In genomic region chr2:30910686-30911085, GRCh38 we compare ENCODE assay signal across 27 cellular contexts.
"Had no signal": no experiment of that assay in that cellular context is flagged by ENCODE, and none has a peak within 500 bp of the region (broad histone marks: within the 10 kb centered on the region; RNA-seq: fewer than 3 reads in every experiment).

No MANE protein-coding gene starts in this region.

- H3K9me3 Mint-ChIP-seq: activated CD4-positive, alpha-beta memory T cell treated with anti-CD3 and anti-CD28 coated beads for 36 hours; activated CD4-positive, alpha-beta T cell treated with anti-CD3 and anti-CD28 coated beads, Interleukin-2, amount 10 ng/mL, durations not matched to agents 24 days and 14 days; activated T-helper 1 cell treated with anti-CD3 and anti-CD28 coated beads, Interleukin-12 subunit alpha, Interleukin-12 subunit beta, Interleukin-2, Interleukin-4 antibody, amounts not matched to agents 30 ng/mL and 10 ng/mL and 1 ng/mL, durations not matched to agents 14 hours and 24 hours and 36 hours; activated T-helper 2 cell treated with anti-CD3 and anti-CD28 coated beads, Interferon-gamma antibody, Interleukin-2, Interleukin-4, amounts not matched to agents 10 μg/mL and 5 μg/mL and 100 μg/mL, durations not matched to agents 14 hours and 24 hours and 36 hours; central memory CD8-positive, alpha-beta T cell; dendritic cell treated with granulocyte-macrophage colony-stimulating factor and Interleukin-4, amounts not matched to agents 40 ng/mL and 50 ng/mL, for 4 days; effector memory CD8-positive, alpha-beta T cell had no signal

- H3K4me1 Mint-ChIP-seq: activated CD4-positive, alpha-beta T cell treated with anti-CD3 and anti-CD28 coated beads for 36 hours; activated CD4-positive, alpha-beta T cell treated with anti-CD3 and anti-CD28 coated beads, Interleukin-2, amount 10 ng/mL, durations not matched to agents 24 days and 14 days; activated CD8-positive, alpha-beta memory T cell treated with anti-CD3 and anti-CD28 coated beads, Interleukin-2, amount 10 ng/mL, durations not matched to agents 7 days and 5 days; brain; central memory CD8-positive, alpha-beta T cell had no signal

- H3K36me3 Mint-ChIP-seq: activated CD4-positive, alpha-beta memory T cell treated with anti-CD3 and anti-CD28 coated beads for 36 hours; activated CD8-positive, alpha-beta memory T cell treated with anti-CD3 and anti-CD28 coated beads, Interleukin-2, amount 10 ng/mL, durations not matched to agents 7 days and 5 days; activated naive CD8-positive, alpha-beta T cell had no signal

- ATAC-seq: activated CD4-positive, alpha-beta T cell treated with anti-CD3 and anti-CD28 coated beads for 36 hours; activated CD8-positive, alpha-beta memory T cell treated with anti-CD3 and anti-CD28 coated beads, Interleukin-2, amount 10 ng/mL, durations not matched to agents 7 days and 5 days; activated CD8-positive, alpha-beta T cell treated with anti-CD3 and anti-CD28 coated beads, Interleukin-2, amount 10 ng/mL, durations not matched to agents 7 days and 5 days; effector memory CD8-positive, alpha-beta T cell; foreskin keratinocyte; gastrocnemius medialis; heart left ventricle had no signal

- H3K27ac Mint-ChIP-seq: activated CD4-positive, alpha-beta memory T cell treated with anti-CD3 and anti-CD28 coated beads for 36 hours; activated CD4-positive, alpha-beta T cell treated with anti-CD3 and anti-CD28 coated beads for 36 hours; activated CD4-positive, alpha-beta T cell treated with anti-CD3 and anti-CD28 coated beads, Interleukin-2, amount 10 ng/mL, durations not matched to agents 24 days and 14 days; activated CD8-positive, alpha-beta memory T cell treated with anti-CD3 and anti-CD28 coated beads, Interleukin-2, amount 10 ng/mL, durations not matched to agents 7 days and 5 days; activated CD8-positive, alpha-beta T cell treated with anti-CD3 and anti-CD28 coated beads, Interleukin-2, amount 10 ng/mL, durations not matched to agents 7 days and 5 days; activated naive CD8-positive, alpha-beta T cell; activated T-helper 1 cell treated with anti-CD3 and anti-CD28 coated beads, Interleukin-12 subunit alpha, Interleukin-12 subunit beta, Interleukin-2, Interleukin-4 antibody, amounts not matched to agents 30 ng/mL and 10 ng/mL and 1 ng/mL, durations not matched to agents 14 hours and 24 hours and 36 hours; activated T-helper 2 cell treated with anti-CD3 and anti-CD28 coated beads, Interferon-gamma antibody, Interleukin-2, Interleukin-4, amounts not matched to agents 10 μg/mL and 5 μg/mL and 100 μg/mL, durations not matched to agents 14 hours and 24 hours and 36 hours; brain; dendritic cell treated with granulocyte-macrophage colony-stimulating factor and Interleukin-4, amounts not matched to agents 40 ng/mL and 50 ng/mL, for 4 days; effector memory CD8-positive, alpha-beta T cell had no signal

- DNase-seq: activated CD4-positive, alpha-beta memory T cell treated with anti-CD3 and anti-CD28 coated beads for 36 hours; activated CD4-positive, alpha-beta T cell treated with anti-CD3 and anti-CD28 coated beads for 36 hours; activated CD4-positive, alpha-beta T cell treated with anti-CD3 and anti-CD28 coated beads, Interleukin-2, amount 10 ng/mL, durations not matched to agents 24 days and 14 days; activated CD4-positive, CD25-positive, alpha-beta regulatory T cell; activated CD4-positive, CD25-positive, alpha-beta regulatory T cell treated with anti-CD3 and anti-CD28 coated beads, Interleukin-2, amount 50 U/mL, for 72 hours; activated CD8-positive, alpha-beta memory T cell treated with anti-CD3 and anti-CD28 coated beads, Interleukin-2, amount 10 ng/mL, durations not matched to agents 7 days and 5 days; activated CD8-positive, alpha-beta memory T cell treated with anti-CD3 and anti-CD28 coated beads, Interleukin-2, amount 50 U/mL, for 4 hours; activated CD8-positive, alpha-beta T cell treated with anti-CD3 and anti-CD28 coated beads, Interleukin-2, amount 10 ng/mL, durations not matched to agents 7 days and 5 days; activated gamma-delta T cell treated with Interleukin-2 at 50 U/mL for 16 hours; activated naive CD4-positive, alpha-beta T cell treated with anti-CD3 and anti-CD28 coated beads, Interleukin-2, amount 50 U/mL, for 16 hours; activated naive CD4-positive, alpha-beta T cell treated with Interleukin-2 at 50 U/mL for 16 hours; activated T-cell treated with anti-CD3 and anti-CD28 coated beads, Interleukin-2, amount 50 U/mL, for 1 hour; activated T-cell treated with anti-CD3 and anti-CD28 coated beads, Interleukin-2, amount 50 U/mL, for 48 hours; effector CD4-positive, alpha-beta T cell; effector memory CD8-positive, alpha-beta T cell; erythroblast; foreskin keratinocyte; gastrocnemius medialis; glutamatergic neuron; heart left ventricle; T-helper 2 cell had no signal

- H3K4me3 Mint-ChIP-seq: activated CD4-positive, alpha-beta memory T cell treated with anti-CD3 and anti-CD28 coated beads for 36 hours; activated CD4-positive, alpha-beta T cell treated with anti-CD3 and anti-CD28 coated beads for 36 hours; activated CD4-positive, alpha-beta T cell treated with anti-CD3 and anti-CD28 coated beads, Interleukin-2, amount 10 ng/mL, durations not matched to agents 24 days and 14 days; activated CD8-positive, alpha-beta memory T cell treated with anti-CD3 and anti-CD28 coated beads, Interleukin-2, amount 10 ng/mL, durations not matched to agents 7 days and 5 days; activated CD8-positive, alpha-beta T cell treated with anti-CD3 and anti-CD28 coated beads, Interleukin-2, amount 10 ng/mL, durations not matched to agents 7 days and 5 days; activated naive CD8-positive, alpha-beta T cell; activated T-helper 1 cell treated with anti-CD3 and anti-CD28 coated beads, Interleukin-12 subunit alpha, Interleukin-12 subunit beta, Interleukin-2, Interleukin-4 antibody, amounts not matched to agents 30 ng/mL and 10 ng/mL and 1 ng/mL, durations not matched to agents 14 hours and 24 hours and 36 hours; brain; central memory CD8-positive, alpha-beta T cell; dendritic cell treated with granulocyte-macrophage colony-stimulating factor and Interleukin-4, amounts not matched to agents 40 ng/mL and 50 ng/mL, for 4 days; effector memory CD8-positive, alpha-beta T cell had no signal

- H3K27me3 Mint-ChIP-seq: activated CD4-positive, alpha-beta memory T cell treated with anti-CD3 and anti-CD28 coated beads for 36 hours; activated CD4-positive, alpha-beta T cell treated with anti-CD3 and anti-CD28 coated beads, Interleukin-2, amount 10 ng/mL, durations not matched to agents 24 days and 14 days; activated CD8-positive, alpha-beta memory T cell treated with anti-CD3 and anti-CD28 coated beads, Interleukin-2, amount 10 ng/mL, durations not matched to agents 7 days and 5 days; activated naive CD8-positive, alpha-beta T cell; dendritic cell treated with granulocyte-macrophage colony-stimulating factor and Interleukin-4, amounts not matched to agents 40 ng/mL and 50 ng/mL, for 4 days had no signal
